In genomic region chr12:121737421-121737820, GRCh38 we compare ENCODE assay signal across 6 cellular contexts.
"Had no signal": no experiment of that assay in that cellular context is flagged by ENCODE, and none has a peak within 500 bp of the region (broad histone marks: within the 10 kb centered on the region; RNA-seq: fewer than 3 reads in every experiment).

No MANE protein-coding gene starts in this region.

- DNase-seq: HFFc6, IMR-90, KBM-7 had no signal

- H3K4me3 Mint-ChIP-seq: GM23338, HFFc6 had no signal

- H3K9me3 Mint-ChIP-seq: GM23338, HFFc6 had no signal

- H3K4me1 ChIP-seq: HAP-1 had no signal

- H3K9me3 ChIP-seq: HAP-1 had no signal

- H3K27ac Mint-ChIP-seq: GM23338, HFFc6 had no signal

- ATAC-seq: GM23338, HCT116 had no signal

- H3K4me3 ChIP-seq: GM23338, HAP-1 had no signal

- H3K36me3 ChIP-seq: HAP-1 had no signal
